ENCODE assay signal across 9 cellular contexts in genomic region chr10:115417585-115418265, GRCh38.
DNase-seq lines count a peak whose midpoint lies in the region; ATAC-seq and TF ChIP-seq lines count a peak whose summit lies in the region.
"Had no signal": no experiment of that assay in that cellular context is flagged by ENCODE, and none has a peak within 500 bp of the region (broad histone marks: within the 10 kb centered on the region; RNA-seq: fewer than 3 reads in every experiment).

No MANE protein-coding gene starts in this region.

- no peaks in the 10 kb centered on the region for H3K4me1 ChIP-seq in parathyroid adenoma

- H3K27ac Mint-ChIP-seq in activated T-helper 1 cell treated with anti-CD3 and anti-CD28 coated beads, Interleukin-12 subunit alpha, Interleukin-12 subunit beta, Interleukin-2, Interleukin-4 antibody, amounts not matched to agents 30 ng/mL and 10 ng/mL and 1 ng/mL, durations not matched to agents 14 hours and 24 hours and 36 hours = no peak overlapping the region

- H3K36me3 ChIP-seq in parathyroid adenoma (ENCODE audit: control insufficient read depth, insufficient read depth, low read length) = no peaks in the 10 kb centered on the region

- H3K9ac ChIP-seq in parathyroid adenoma = no peak overlapping the region

- H3K36me3 Mint-ChIP-seq in activated T-helper 1 cell treated with anti-CD3 and anti-CD28 coated beads, Interleukin-12 subunit alpha, Interleukin-12 subunit beta, Interleukin-2, Interleukin-4 antibody, amounts not matched to agents 30 ng/mL and 10 ng/mL and 1 ng/mL, durations not matched to agents 14 hours and 24 hours and 36 hours (ENCODE audit: low read depth) = no peaks in the 10 kb centered on the region

- TF ChIP-seq CTCF in parathyroid adenoma (IDR thresholded peaks at IDR 0.05) = peak; percentile 9

- ATAC-seq in GM18867 (IDR thresholded peaks at IDR 0.05; ENCODE audit: unreplicated experiment) (peak; percentile 96), HG02943 (IDR thresholded peaks at IDR 0.05; ENCODE audit: low read depth, unreplicated experiment) (peak; percentile 63)

- H3K4me3 ChIP-seq in parathyroid adenoma (ENCODE audit: low read depth, low read length) = no peak overlapping the region
- H3K4me3 ChIP-seq: SK-N-MC had no signal

- H3K27me3 ChIP-seq in parathyroid adenoma (ENCODE audit: control insufficient read depth, insufficient read depth, low read length) = no peaks in the 10 kb centered on the region

- no peaks in the 10 kb centered on the region for H3K4me1 Mint-ChIP-seq in activated T-helper 1 cell treated with anti-CD3 and anti-CD28 coated beads, Interleukin-12 subunit alpha, Interleukin-12 subunit beta, Interleukin-2, Interleukin-4 antibody, amounts not matched to agents 30 ng/mL and 10 ng/mL and 1 ng/mL, durations not matched to agents 14 hours and 24 hours and 36 hours (ENCODE audit: low read depth)

- H3K9me3 ChIP-seq in parathyroid adenoma (ENCODE audit: control insufficient read depth, low read length) = no peaks in the 10 kb centered on the region

- no peak overlapping the region for H2AFZ ChIP-seq in parathyroid adenoma

- no peaks in the 10 kb centered on the region for H3K79me2 ChIP-seq in parathyroid adenoma

- intact Hi-C loops in activated T-helper 1 cell treated with anti-CD3 and anti-CD28 coated beads, Interleukin-12 subunit alpha, Interleukin-12 subunit beta, Interleukin-2, Interleukin-4 antibody, amounts not matched to agents 30 ng/mL and 10 ng/mL and 1 ng/mL, durations not matched to agents 14 hours and 24 hours and 36 hours (cut with micrococcal nuclease) = loop anchor here (1.0 to 5.0 kb wide), 2 partner anchors 246 to 1115 kb away; no protein-coding TSS in a partner anchor

- no peak overlapping the region for H3K4me3 Mint-ChIP-seq in activated T-helper 1 cell treated with anti-CD3 and anti-CD28 coated beads, Interleukin-12 subunit alpha, Interleukin-12 subunit beta, Interleukin-2, Interleukin-4 antibody, amounts not matched to agents 30 ng/mL and 10 ng/mL and 1 ng/mL, durations not matched to agents 14 hours and 24 hours and 36 hours

- DNase-seq in COLO829 (ENCODE audit: low spot score) = peak; percentile 13
- peak; percentile 50 for DNase-seq in NCI-H69 (lab: John Stamatoyannopoulos, UW)
- peak; percentile 23 for DNase-seq in dedifferentiated amniotic fluid mesenchymal stem cell (ENCODE audit: extremely low spot score)
- DNase-seq in amniotic stem cell (lab: John Stamatoyannopoulos, UW) = no peak
- no peak for DNase-seq in activated T-helper 1 cell treated with anti-CD3 and anti-CD28 coated beads, Interleukin-12 subunit alpha, Interleukin-12 subunit beta, Interleukin-2, Interleukin-4 antibody, amounts not matched to agents 30 ng/mL and 10 ng/mL and 1 ng/mL, durations not matched to agents 14 hours and 24 hours and 36 hours (ENCODE audit: low spot score)

- no peaks in the 10 kb centered on the region for H3K9me3 Mint-ChIP-seq in activated T-helper 1 cell treated with anti-CD3 and anti-CD28 coated beads, Interleukin-12 subunit alpha, Interleukin-12 subunit beta, Interleukin-2, Interleukin-4 antibody, amounts not matched to agents 30 ng/mL and 10 ng/mL and 1 ng/mL, durations not matched to agents 14 hours and 24 hours and 36 hours

- H3K27me3 Mint-ChIP-seq in activated T-helper 1 cell treated with anti-CD3 and anti-CD28 coated beads, Interleukin-12 subunit alpha, Interleukin-12 subunit beta, Interleukin-2, Interleukin-4 antibody, amounts not matched to agents 30 ng/mL and 10 ng/mL and 1 ng/mL, durations not matched to agents 14 hours and 24 hours and 36 hours (ENCODE audit: insufficient read depth) = no peaks in the 10 kb centered on the region

- H3K4me2 ChIP-seq in parathyroid adenoma (ENCODE audit: low read length) = no peak overlapping the region

- H3K27ac ChIP-seq in parathyroid adenoma = no peak overlapping the region
- H3K27ac ChIP-seq: SK-N-MC had no signal

Comparison
In these comparisons a context has a peak if more than half of its experiments do, and no peak if none do; other contexts are left out.
1. DNase-seq: peak in COLO829 (single experiment), NCI-H69 (single experiment) and dedifferentiated amniotic fluid mesenchymal stem cell (single experiment); none in amniotic stem cell (single experiment) and activated T-helper 1 cell treated with anti-CD3 and anti-CD28 coated beads, Interleukin-12 subunit alpha, Interleukin-12 subunit beta, Interleukin-2, Interleukin-4 antibody, amounts not matched to agents 30 ng/mL and 10 ng/mL and 1 ng/mL, durations not matched to agents 14 hours and 24 hours and 36 hours (single experiment).